9 cellular contexts compared by ENCODE assay signal in the genomic region with DNA sequence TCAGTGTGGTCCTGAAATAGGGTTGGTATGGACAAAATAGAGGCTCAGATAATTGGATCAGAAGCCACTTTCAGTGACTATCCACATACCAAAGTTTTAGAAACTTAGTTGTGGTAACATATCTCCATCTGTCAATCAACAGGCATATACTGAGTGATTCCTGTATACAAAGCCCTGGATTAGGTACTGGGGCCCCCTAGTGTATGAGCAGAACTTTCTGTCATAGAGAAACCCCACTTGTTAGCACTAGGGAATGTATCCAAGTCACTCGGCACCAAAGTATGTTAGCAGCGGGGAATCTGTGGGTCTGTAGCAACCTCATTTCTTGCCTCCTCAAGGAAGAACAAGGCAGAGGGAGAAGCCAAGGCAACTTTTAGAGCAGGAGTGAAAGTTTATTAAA. TPM values are rescaled to one million over a fixed set of nuclear protein-coding genes. Genes with fewer than 3 reads are reported as not detected.
DNase-seq lines count a peak whose midpoint lies in the region; ATAC-seq and TF ChIP-seq lines count a peak whose summit lies in the region.
"Had no signal": no experiment of that assay in that cellular context is flagged by ENCODE, and none has a peak within 500 bp of the region (broad histone marks: within the 10 kb centered on the region; RNA-seq: fewer than 3 reads in every experiment).

No MANE protein-coding gene starts in this region.

- no peak overlapping the region for H3K4me3 Mint-ChIP-seq in Calu3 (ENCODE audit: low read depth, unreplicated experiment)

- intact Hi-C loops in Calu3 (cut with micrococcal nuclease; ENCODE audit: unreplicated experiment) (no loop called here), lower lobe of right lung (cut with DNase I) (no loop called here)

- no peaks in the 10 kb centered on the region for H3K9me3 ChIP-seq in lower lobe of right lung
- H3K9me3 ChIP-seq: SJSA1 had no signal

- CTCF ChIA-PET in Calu3 (lab: Charles Lee): no interaction called here

- no peaks in the 10 kb centered on the region for H3K27me3 Mint-ChIP-seq in Calu3 (ENCODE audit: unreplicated experiment)

- no peaks in the 10 kb centered on the region for H3K36me3 ChIP-seq in lower lobe of right lung
- H3K36me3 ChIP-seq: SJSA1 had no signal

- TF ChIP-seq CTCF in Calu3 (IDR thresholded peaks at IDR 0.05; ENCODE audit: unreplicated experiment): no peak
- peak; percentile 45 for TF ChIP-seq CTCF in astrocyte of the spinal cord (IDR thresholded peaks at IDR 0.05; ENCODE audit: low read depth, low read length)
- TF ChIP-seq CTCF in lower lobe of right lung (IDR thresholded peaks at IDR 0.05): peak; percentile 31

- in situ Hi-C loops in astrocyte of the spinal cord (cut with HindIII; ENCODE audit: low sequenced_read_pairs): no loop called here

- DNase-seq in Calu3 (peak; percentile 14), HuH-7 (ENCODE audit: low spot score) (peak; percentile 20), astrocyte of the spinal cord (ENCODE audit: low read depth, low spot score) (peak; percentile 44), lower lobe of right lung (no peak), NCI-H2227 treated with DMSO at 0.1 percent for 48 hours (lab: John Stamatoyannopoulos, UW) (no peak), pons (ENCODE audit: low spot score) (no peak), HPDE6-E6E7 (ENCODE audit: extremely low spot score) (no peak)

- H3K4me3 ChIP-seq in astrocyte of the spinal cord (ENCODE audit: low read depth, low read length): no peak overlapping the region
- H3K4me3 ChIP-seq in lower lobe of right lung: no peak overlapping the region
- H3K4me3 ChIP-seq: SJSA1 had no signal

- H3K27ac ChIP-seq in lower lobe of right lung: peak overlapping the region; percentile 24
- H3K27ac ChIP-seq: SJSA1 had no signal

- no TSS peak for BruUV-seq in Calu3 (replicated peaks; lab: Mats Ljungman, UMichigan)

- H3K27ac Mint-ChIP-seq in Calu3 (ENCODE audit: unreplicated experiment): no peak overlapping the region

- ATAC-seq in lower lobe of right lung (peak; percentile 31 to 60), HG02840 (IDR thresholded peaks at IDR 0.05; ENCODE audit: low FRiP score, unreplicated experiment) (no peak)

- H3K4me1 Mint-ChIP-seq in Calu3 (ENCODE audit: low read depth, unreplicated experiment): peaks cover 7% of the 10 kb centered on the region

- H3K4me1 ChIP-seq in lower lobe of right lung: peaks cover 35% of the 10 kb centered on the region

- no peaks in the 10 kb centered on the region for H3K9me3 Mint-ChIP-seq in Calu3 (ENCODE audit: low read depth, unreplicated experiment)

- H3K27me3 ChIP-seq in lower lobe of right lung (ENCODE audit: low read depth): no peaks in the 10 kb centered on the region
- H3K27me3 ChIP-seq: SJSA1 had no signal

- no peaks in the 10 kb centered on the region for H3K36me3 Mint-ChIP-seq in Calu3 (ENCODE audit: insufficient read depth, unreplicated experiment)

RNA-seq across cellular contexts. Expression of gene MAP7D3, which starts 50.7 kb away (rescaled TPM):
- total RNA-seq in Calu3 (2022) (7.9 and 8.0 TPM in 2 replicates), lower lobe of right lung (8.2 TPM)

RNA-seq across cellular contexts. Expression of gene FHL1, which starts 53.1 kb away (rescaled TPM):
- total RNA-seq in Calu3 (2022): 0.54 and 0.73 TPM in 2 replicates
- 248 TPM for total RNA-seq in lower lobe of right lung

Comparison
In these comparisons a context has a peak if more than half of its experiments do, and no peak if none do; other contexts are left out.
1. DNase-seq: peak in Calu3 (single experiment), HuH-7 (single experiment) and astrocyte of the spinal cord (single experiment); none in lower lobe of right lung (single experiment), NCI-H2227 treated with DMSO at 0.1 percent for 48 hours (single experiment), pons (single experiment) and HPDE6-E6E7 (single experiment).
2. RNA of gene FHL1, which starts 53.1 kb away (total RNA-seq): 248 TPM in lower lobe of right lung (single experiment); 0.54 to 0.73 TPM in Calu3; every median in the first group is over 100 times any median in the second.